ENCODE assay signal across 1 cellular context in genomic region chr1:204493145-204493881, GRCh38.
TF ChIP-seq lines count a peak whose summit lies in the region.

No MANE protein-coding gene starts in this region.

TF ChIP-seq in K562, 482 proteins besides CTCF, POLR2A, EP300 and RAD21 (continued from another document):
- TF ChIP-seq ZBTB11 (CRISPR knock-in tag; IDR thresholded peaks at IDR 0.05), result 0 out of 6 replicates have a peak, but pooled peaks of 1 of the 3 experiments have one; percentile 6
